ENCODE assay signal across 8 cellular contexts in the genomic region with DNA sequence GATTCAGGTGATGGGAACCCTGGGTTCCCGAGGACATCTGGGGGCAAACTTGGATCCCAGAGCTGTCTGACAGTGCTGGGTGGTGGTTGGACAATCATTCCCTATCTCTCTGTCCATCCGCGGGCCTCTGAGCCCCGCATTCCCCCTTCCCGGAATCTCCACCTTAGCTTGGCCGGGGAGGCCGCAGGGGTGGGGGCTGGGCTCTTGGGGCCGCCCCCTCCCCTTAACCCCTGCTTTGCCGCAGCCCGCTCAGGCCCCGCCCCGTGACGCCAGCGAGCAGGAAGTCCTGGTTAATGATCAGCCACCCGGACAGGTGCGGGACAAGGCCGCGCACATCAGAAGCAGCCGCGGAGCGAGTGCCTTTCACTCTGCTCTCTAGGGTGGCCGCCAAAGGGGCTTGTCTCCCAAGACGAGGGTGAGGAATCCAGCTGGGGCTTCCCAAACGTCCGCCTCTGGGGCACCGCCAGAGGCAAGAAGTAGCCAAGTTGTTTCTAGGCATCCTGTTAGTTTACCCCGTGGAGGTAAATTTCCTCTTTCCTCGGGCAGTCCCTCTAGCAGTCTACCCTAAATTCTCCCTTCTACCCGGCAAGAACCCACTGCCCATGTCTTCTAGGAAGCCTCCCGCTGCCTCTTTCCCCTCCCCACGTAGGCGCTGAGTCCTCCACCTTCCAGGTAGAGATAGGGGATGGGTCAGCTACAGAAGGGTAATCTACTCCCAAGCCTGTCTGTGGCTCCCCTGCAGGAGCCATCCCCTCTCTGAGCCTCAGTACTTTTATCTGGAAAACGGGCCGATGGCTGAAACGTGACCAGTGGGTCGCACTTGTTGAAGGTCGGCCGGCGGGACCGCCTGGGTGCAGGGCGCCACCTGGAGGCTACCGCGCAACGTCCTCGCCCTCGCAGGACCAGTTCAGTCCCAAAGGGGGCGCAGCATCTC. TPM values are rescaled to one million over a fixed set of nuclear protein-coding genes. Genes with fewer than 3 reads are reported as not detected.
DNase-seq lines count a peak whose midpoint lies in the region; ATAC-seq and TF ChIP-seq lines count a peak whose summit lies in the region.

No MANE protein-coding gene starts in this region.

- DNase-seq in GM04504 (ENCODE audit: low read depth), result peak; percentile 50
- peak; percentile 86 for DNase-seq in HuH-7 (ENCODE audit: low spot score)
- DNase-seq in activated effector memory CD4-positive, alpha-beta T cell treated with anti-CD3 and anti-CD28 coated beads, Interleukin-2, amount 50 U/mL, for 16 hours, result peak; percentile 94
- peak in 1 of 2 donors; percentile 48 for DNase-seq in foreskin keratinocyte
- DNase-seq in neuronal stem cell (ENCODE audit: low spot score), result peak; percentile 79
- DNase-seq in stomach, result peak; percentile 97

- H3K27me3 ChIP-seq in foreskin keratinocyte (no peaks in the 10 kb centered on the region), neuronal stem cell (ENCODE audit: control insufficient read depth in 3 of 3, insufficient read depth in 3 of 3, low read depth in 1 of 3, low read length in 3 of 3) (no peaks in the 10 kb centered on the region), stomach (peaks cover 0 to 12% (median 0%) of the 10 kb centered on the region in 3 donors)

- peak overlapping the region; percentile 78 for H3K18ac ChIP-seq in neuronal stem cell (ENCODE audit: low read length)

- peak overlapping the region; percentile 19 for H4K8ac ChIP-seq in neuronal stem cell (ENCODE audit: low read depth, low read length)

- H3K4me1 ChIP-seq in foreskin keratinocyte, result no peaks in the 10 kb centered on the region
- H3K4me1 ChIP-seq in neuronal stem cell (ENCODE audit: control insufficient read depth in 2 of 2, insufficient read depth in 1 of 2, low read depth in 1 of 2, low read length in 2 of 2), result peaks cover 13 to 18% of the 10 kb centered on the region in 2 donors
- peaks cover 58 to 87% (median 82%) of the 10 kb centered on the region in 4 donors for H3K4me1 ChIP-seq in stomach

- no peak overlapping the region for H2BK120ac ChIP-seq in neuronal stem cell (ENCODE audit: low read depth, low read length)

- peak; percentile 80 for TF ChIP-seq POLR2A in Raji (IDR thresholded peaks at IDR 0.05; ENCODE audit: insufficient read depth, low read depth, low read length)
- TF ChIP-seq POLR2A in stomach (IDR thresholded peaks at IDR 0.05), result peak in 2 of 4 donors; percentile 13 to 19

- H3K36me3 ChIP-seq in neuronal stem cell (replicated peaks in 1 of 2; ENCODE audit: control insufficient read depth in 2 of 2, insufficient read depth in 2 of 2, low read length in 2 of 2), result peaks cover 9 to 21% of the 10 kb centered on the region in 2 donors
- H3K36me3 ChIP-seq in stomach, result peaks cover 0 to 11% (median 10%) of the 10 kb centered on the region in 4 donors

- H3K4me3 ChIP-seq in neuronal stem cell (ENCODE audit: low read length in 2 of 2), result peak overlapping the region in 1 of 2 donors; percentile 70
- H3K4me3 ChIP-seq in stomach, result peak overlapping the region; percentile 34 to 80 (median 72)

- intact Hi-C loops in stomach (cut with DNase I; ENCODE audit: low total_unique reads), result no loop called here

- H3K9ac ChIP-seq in neuronal stem cell (ENCODE audit: low read depth, low read length, poor library complexity), result peak overlapping the region; percentile 73

- no peak for TF ChIP-seq EP300 in stomach (IDR thresholded peaks at IDR 0.05)

- peak overlapping the region; percentile 81 for H3K23ac ChIP-seq in neuronal stem cell (ENCODE audit: low read depth, low read length, poor library complexity)

- no peak overlapping the region for H3K14ac ChIP-seq in neuronal stem cell (ENCODE audit: low read length)

- H3K9me3 ChIP-seq in neuronal stem cell (replicated peaks in 1 of 2; ENCODE audit: control insufficient read depth in 2 of 2, insufficient read depth in 1 of 2, low read depth in 1 of 2, low read length in 2 of 2) (peaks cover 0 to 4% of the 10 kb centered on the region in 2 donors), stomach (no peaks in the 10 kb centered on the region)

- no peak overlapping the region for H2BK12ac ChIP-seq in neuronal stem cell (ENCODE audit: low read length)

- peaks cover 13% of the 10 kb centered on the region for H3K79me1 ChIP-seq in neuronal stem cell (ENCODE audit: low read depth, low read length)

- H2BK15ac ChIP-seq in neuronal stem cell (ENCODE audit: low read length), result peak overlapping the region; percentile 46

- H2AFZ ChIP-seq in neuronal stem cell (ENCODE audit: low read length), result no peak overlapping the region

- peak overlapping the region; percentile 35 for H2AK5ac ChIP-seq in neuronal stem cell (ENCODE audit: low read depth, low read length)

- TF ChIP-seq CTCF in foreskin keratinocyte (conservative IDR thresholded peaks at IDR 0.05), result peak; percentile 99
- TF ChIP-seq CTCF in stomach (IDR thresholded peaks at IDR 0.05), result peak in 6 of 7 experiments; percentile 71 to 99 (median 94)

- H3K27ac ChIP-seq in foreskin keratinocyte (no peak overlapping the region), neuronal stem cell (replicated peaks; ENCODE audit: low read length) (no peak overlapping the region), stomach (peak overlapping the region; percentile 90 to 96 (median 93))

- H4K91ac ChIP-seq in neuronal stem cell (ENCODE audit: low read depth, low read length, poor library complexity), result no peak overlapping the region

- no peak overlapping the region for H2BK5ac ChIP-seq in neuronal stem cell (ENCODE audit: low read length)

- no CpG with 5 or more reads among the region's 47 CpGs for WGBS in neuronal stem cell (ENCODE audit: extremely low coverage in 2 of 2, insufficient read length in 2 of 2, insufficient replicate concordance in 1 of 2), 2 donors
- WGBS in stomach, 5 donors, result 7 to 13% (median 11%) methylated on average over 29 to 47 of the region's 47 CpGs

- ATAC-seq in foreskin keratinocyte, result peak; percentile 10
- no peak for ATAC-seq in GM18907 (IDR thresholded peaks at IDR 0.05; ENCODE audit: unreplicated experiment)

- no peak overlapping the region for H3K4ac ChIP-seq in neuronal stem cell (ENCODE audit: low read length)

- H3K4me2 ChIP-seq in neuronal stem cell (ENCODE audit: insufficient read depth, low read length, poor library complexity, severe bottlenecking), result peak overlapping the region; percentile 71

RNA-seq across cellular contexts. Expression of gene IRF2BP1, which starts 3.0 kb away (rescaled TPM):
- total RNA-seq in foreskin keratinocyte (11.2 and 12.9 TPM in 2 replicates), stomach (10 to 100 TPM in 4 of 5 donors, not detected in 1; 13.4 to 75.9 (median 24.1) TPM)
- polyA plus RNA-seq in foreskin keratinocyte (10.9 and 11.7 TPM in 2 replicates), stomach (10 to 100 TPM; 11.5 to 12.8 (median 12.8) TPM)
- polyA plus RNA-seq in neuronal stem cell (2013, experiment 1 of 2), result 14.0 TPM
- polyA plus RNA-seq in neuronal stem cell (2013, experiment 2 of 2), result 14.4 TPM

RNA-seq across cellular contexts. Expression of gene FOXA3, which starts 18.8 kb away (rescaled TPM):
- total RNA-seq in foreskin keratinocyte (0.04 TPM in 1 of 2 replicates, not detected in the other), stomach (10 to 100 TPM in 4 of 5 donors, 1 to 10 TPM in 1; 7.6 to 46.7 (median 18.5) TPM)
- polyA plus RNA-seq in foreskin keratinocyte (0.02 and 0.10 TPM in 2 replicates), stomach (10 to 100 TPM; 11.9 to 65.8 (median 41.0) TPM)
- polyA plus RNA-seq in neuronal stem cell (2013, experiment 1 of 2), result 5.9 TPM
- polyA plus RNA-seq in neuronal stem cell (2013, experiment 2 of 2), result 5.6 TPM

RNA-seq across cellular contexts. Expression of gene MYPOP, which starts 19.5 kb away (rescaled TPM):
- total RNA-seq in foreskin keratinocyte (3.6 and 4.4 TPM in 2 replicates), stomach (10 to 100 TPM in 1 of 5 donors, 1 to 10 TPM in 1, under 1 TPM in 3; 0.58 to 12.2 (median 0.73) TPM)
- polyA plus RNA-seq in foreskin keratinocyte (7.1 and 8.1 TPM in 2 replicates), stomach (1 to 10 TPM; 4.2 to 5.0 (median 5.0) TPM)
- 11.4 TPM for polyA plus RNA-seq in neuronal stem cell (2013, experiment 1 of 2)
- polyA plus RNA-seq in neuronal stem cell (2013, experiment 2 of 2), result 11.5 TPM

RNA-seq across cellular contexts. Expression of gene SYMPK, which starts 20.0 kb away (rescaled TPM):
- total RNA-seq in foreskin keratinocyte (45.7 and 46.9 TPM in 2 replicates), stomach (100 to 1,000 TPM in 2 of 5 donors, 10 to 100 TPM in 3; 32.2 to 420 (median 84.6) TPM)
- polyA plus RNA-seq in foreskin keratinocyte (54.8 and 55.6 TPM in 2 replicates), stomach (100 to 1,000 TPM in 1 of 3 donors, 10 to 100 TPM in 2; 71.9 to 101 (median 75.0) TPM)
- 58.0 TPM for polyA plus RNA-seq in neuronal stem cell (2013, experiment 1 of 2)
- 59.5 TPM for polyA plus RNA-seq in neuronal stem cell (2013, experiment 2 of 2)

RNA-seq across cellular contexts. Expression of gene NANOS2, which starts 31.7 kb away (rescaled TPM):
- total RNA-seq in foreskin keratinocyte, result not detected in 2 replicates
- polyA plus RNA-seq in foreskin keratinocyte, result not detected in 2 replicates
- 0.11 TPM for polyA plus RNA-seq in neuronal stem cell (2013, experiment 1 of 2)
- polyA plus RNA-seq in neuronal stem cell (2013, experiment 2 of 2), result 0.12 TPM
- total RNA-seq in stomach, result not detected
- polyA plus RNA-seq in stomach, result not detected

Comparison
In these comparisons a context has a peak if more than half of its experiments do, and no peak if none do; other contexts are left out.
1. H3K27ac ChIP-seq: peak in stomach (5 of 5); none in foreskin keratinocyte (single experiment) and neuronal stem cell (single experiment).